9 cellular contexts compared by ENCODE assay signal in genomic region chr2:224523626-224524577, GRCh38.
A peak's percentile ranks its signal among the peaks of the same experiment; 100 is the strongest.
DNase-seq lines count a peak whose midpoint lies in the region; ATAC-seq and TF ChIP-seq lines count a peak whose summit lies in the region.
"Had no signal": no experiment of that assay in that cellular context is flagged by ENCODE, and none has a peak within 500 bp of the region (broad histone marks: within the 10 kb centered on the region; RNA-seq: fewer than 3 reads in every experiment).

No MANE protein-coding gene starts in this region.

- H3K27me3 ChIP-seq in HL-60 (ENCODE audit: insufficient read depth, poor library complexity, severe bottlenecking) (no peaks in the 10 kb centered on the region), thymus (ENCODE audit: control insufficient read depth, insufficient read depth) (no peaks in the 10 kb centered on the region)
- H3K27me3 ChIP-seq: BLaER1 had no signal

- peak; percentile 70 for ATAC-seq in central memory CD8-positive, alpha-beta T cell (replicated peaks; ENCODE audit: extremely low read depth, poor library complexity, severe bottlenecking)

- H3K4me1 Mint-ChIP-seq in activated naive CD4-positive, alpha-beta T cell treated with anti-CD3 and anti-CD28 coated beads for 36 hours (ENCODE audit: low read depth) = peaks cover 77% of the 10 kb centered on the region
- H3K4me1 Mint-ChIP-seq in central memory CD8-positive, alpha-beta T cell = peaks cover 70% of the 10 kb centered on the region

- H3K27ac Mint-ChIP-seq in activated naive CD4-positive, alpha-beta T cell treated with anti-CD3 and anti-CD28 coated beads for 36 hours = peak overlapping the region; percentile 63
- peak overlapping the region; percentile 47 for H3K27ac Mint-ChIP-seq in central memory CD8-positive, alpha-beta T cell (ENCODE audit: low read depth)

- no peaks in the 10 kb centered on the region for H3K9me3 ChIP-seq in thymus (ENCODE audit: control insufficient read depth)
- H3K9me3 ChIP-seq: BLaER1 had no signal

- peak overlapping the region; percentile 21 for H3K4me3 Mint-ChIP-seq in activated naive CD4-positive, alpha-beta T cell treated with anti-CD3 and anti-CD28 coated beads for 36 hours
- peak overlapping the region; percentile 53 for H3K4me3 Mint-ChIP-seq in central memory CD8-positive, alpha-beta T cell

- CTCF ChIA-PET in activated naive CD4-positive, alpha-beta T cell treated with anti-CD3 and anti-CD28 coated beads for 36 hours (lab: Charles Lee) = interaction anchor here (1.0 kb wide), 1 partner anchor 36 kb away, joined by 3 read pairs; no protein-coding TSS in a partner anchor

- WGBS in thymus = 62% methylated on average over 6 of the region's 6 CpGs

- H3K4me1 ChIP-seq in thymus (ENCODE audit: control insufficient read depth, insufficient read depth, low read length) = peaks cover 9% of the 10 kb centered on the region

- no peaks in the 10 kb centered on the region for H3K27me3 Mint-ChIP-seq in activated naive CD4-positive, alpha-beta T cell treated with anti-CD3 and anti-CD28 coated beads for 36 hours (ENCODE audit: low read depth)
- no peaks in the 10 kb centered on the region for H3K27me3 Mint-ChIP-seq in central memory CD8-positive, alpha-beta T cell

- DNase-seq in activated naive CD4-positive, alpha-beta T cell treated with anti-CD3 and anti-CD28 coated beads for 36 hours = peak; percentile 33
- DNase-seq in activated naive CD4-positive, alpha-beta T cell treated with anti-CD3 and anti-CD28 coated beads, Interleukin-2, amount 50 U/mL, for 16 hours = no peak
- peak in 1 of 2 experiments; percentile 17 for DNase-seq in HL-60 (ENCODE audit: low read depth in 1 of 2, low spot score in 1 of 2)
- no peak for DNase-seq in central memory CD8-positive, alpha-beta T cell (ENCODE audit: low spot score in 2 of 2)
- no peak for DNase-seq in amygdala (lab: John Stamatoyannopoulos, UW)
- DNase-seq in dermis blood vessel endothelial cell = no peak
- no peak for DNase-seq in epidermal melanocyte (ENCODE audit: insufficient read length, low spot score)

- peak overlapping the region; percentile 16 for H3K27ac ChIP-seq in HL-60 (replicated peaks)
- peak overlapping the region; percentile 68 for H3K27ac ChIP-seq in thymus (ENCODE audit: low read depth)
- H3K27ac ChIP-seq: BLaER1 had no signal

- TF ChIP-seq CTCF in HL-60 (IDR thresholded peaks at IDR 0.05; ENCODE audit: insufficient read depth, low read length) = no peak

- H3K4me3 ChIP-seq in HL-60 (replicated peaks; ENCODE audit: insufficient read depth, low read length) (no peak overlapping the region), thymus (ENCODE audit: low read length) (no peak overlapping the region)
- H3K4me3 ChIP-seq: BLaER1 had no signal

- no peaks in the 10 kb centered on the region for H3K36me3 ChIP-seq in thymus (ENCODE audit: control insufficient read depth, insufficient read depth)

- H3K9me3 Mint-ChIP-seq in activated naive CD4-positive, alpha-beta T cell treated with anti-CD3 and anti-CD28 coated beads for 36 hours = no peaks in the 10 kb centered on the region
- no peaks in the 10 kb centered on the region for H3K9me3 Mint-ChIP-seq in central memory CD8-positive, alpha-beta T cell

- intact Hi-C loops in activated naive CD4-positive, alpha-beta T cell treated with anti-CD3 and anti-CD28 coated beads for 36 hours (cut with micrococcal nuclease) = loop anchor here (1.0 to 5.0 kb wide), 7 partner anchors 37 to 582 kb away; partner anchors contain the start of gene CUL3

- H3K36me3 Mint-ChIP-seq in activated naive CD4-positive, alpha-beta T cell treated with anti-CD3 and anti-CD28 coated beads for 36 hours (ENCODE audit: low read depth) = peaks cover 9% of the 10 kb centered on the region
- peaks cover 9% of the 10 kb centered on the region for H3K36me3 Mint-ChIP-seq in central memory CD8-positive, alpha-beta T cell (ENCODE audit: insufficient read depth)
